14 cellular contexts compared by ENCODE assay signal in the genomic region with DNA sequence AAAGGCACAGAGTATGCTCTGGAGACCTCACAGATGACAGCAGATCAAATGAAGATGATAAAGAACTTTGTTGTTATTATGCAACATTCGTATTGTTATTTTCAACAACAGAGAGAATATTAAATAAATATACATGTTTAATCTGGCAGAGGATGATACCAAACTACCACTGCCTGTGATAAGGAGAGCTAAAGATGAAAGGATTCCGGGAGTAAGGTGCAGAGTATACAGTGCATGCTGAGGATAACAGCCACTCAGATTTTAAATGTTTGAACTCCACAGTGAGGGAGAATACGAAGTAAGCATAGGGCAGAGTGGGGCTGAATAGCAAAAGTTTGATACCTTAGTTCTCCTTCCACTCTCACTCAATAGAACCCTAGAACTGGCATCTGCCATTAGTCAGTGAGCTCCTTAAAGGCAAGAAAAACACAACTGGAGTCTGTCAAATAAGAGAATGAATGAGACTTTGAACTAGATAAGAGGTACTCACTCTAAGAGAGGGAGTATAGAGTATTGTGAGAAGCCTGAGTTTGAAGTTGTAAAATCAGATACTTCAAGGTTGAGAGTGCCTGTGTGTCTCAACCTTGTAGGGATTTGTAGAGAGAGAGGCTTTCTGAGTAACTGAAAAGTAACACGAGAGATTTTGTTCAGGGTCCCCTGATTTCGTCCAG.
DNase-seq lines count a peak whose midpoint lies in the region; ATAC-seq and TF ChIP-seq lines count a peak whose summit lies in the region.
"Had no signal": no experiment of that assay in that cellular context is flagged by ENCODE, and none has a peak within 500 bp of the region (broad histone marks: within the 10 kb centered on the region; RNA-seq: fewer than 3 reads in every experiment).

No MANE protein-coding gene starts in this region.

- no peak overlapping the region for H3K4me3 Mint-ChIP-seq in stimulated activated naive B cell treated with anti-CD40 and anti-IgM and Interleukin-4, amounts not matched to agents 10 μg/mL and 1 μg/mL and 100 μg/mL, for 72 hours
- H3K4me3 Mint-ChIP-seq: activated CD8-positive, alpha-beta T cell treated with anti-CD3 and anti-CD28 coated beads, Interleukin-2, amount 10 ng/mL, durations not matched to agents 7 days and 5 days; neural progenitor cell had no signal

- H3K27ac ChIP-seq in ascending aorta (peak overlapping the region; percentile 71 to 82), left lung (peak overlapping the region; percentile 41 to 68)
- H3K27ac ChIP-seq: neural progenitor cell had no signal

- peak overlapping the region; percentile 37 for H3K27ac Mint-ChIP-seq in stimulated activated naive B cell treated with anti-CD40 and anti-IgM and Interleukin-4, amounts not matched to agents 10 μg/mL and 1 μg/mL and 100 μg/mL, for 72 hours
- H3K27ac Mint-ChIP-seq: activated CD8-positive, alpha-beta T cell treated with anti-CD3 and anti-CD28 coated beads, Interleukin-2, amount 10 ng/mL, durations not matched to agents 7 days and 5 days; neural progenitor cell had no signal

- DNase-seq in ascending aorta (ENCODE audit: low spot score in 2 of 2), result no peak
- DNase-seq in left lung, result no peak
- DNase-seq in stimulated activated naive B cell treated with anti-CD40 and anti-IgM and Interleukin-4, amounts not matched to agents 10 μg/mL and 1 μg/mL and 100 μg/mL, for 72 hours, result no peak
- no peak for DNase-seq in GM19240 (ENCODE audit: insufficient read length, low spot score)
- no peak for DNase-seq in activated CD8-positive, alpha-beta memory T cell treated with anti-CD3 and anti-CD28 coated beads for 24 hours
- no peak for DNase-seq in stimulated activated naive CD4-positive, alpha-beta T cell treated with Interleukin-2 at 50 U/mL for 16 hours (lab: John Stamatoyannopoulos, UW)
- DNase-seq: activated CD8-positive, alpha-beta T cell treated with anti-CD3 and anti-CD28 coated beads, Interleukin-2, amount 10 ng/mL, durations not matched to agents 7 days and 5 days; NCI-H1105 treated with DMSO at 0.1 percent for 48 hours; NCI-H748 treated with DMSO at 0.1 percent for 48 hours; stimulated activated CD4-positive, alpha-beta T cell treated with anti-CD3 and anti-CD28 coated beads, Interleukin-4, amount 100 ng/mL, for 4 hours; SW 1271 had no signal

- H3K4me3 ChIP-seq in ascending aorta, result no peak overlapping the region
- no peak overlapping the region for H3K4me3 ChIP-seq in left lung
- H3K4me3 ChIP-seq: neural progenitor cell had no signal

- peaks cover 4 to 24% of the 10 kb centered on the region in 2 donors for H3K27me3 Mint-ChIP-seq in stimulated activated naive B cell treated with anti-CD40 and anti-IgM and Interleukin-4, amounts not matched to agents 10 μg/mL and 1 μg/mL and 100 μg/mL, for 72 hours

- H3K36me3 ChIP-seq in ascending aorta (no peaks in the 10 kb centered on the region), left lung (no peaks in the 10 kb centered on the region)
- H3K36me3 ChIP-seq: neural progenitor cell had no signal

- peaks cover 0 to 27% of the 10 kb centered on the region in 2 donors for H3K4me1 ChIP-seq in ascending aorta
- H3K4me1 ChIP-seq in left lung, result peaks cover 0 to 46% of the 10 kb centered on the region in 2 donors

- H3K36me3 Mint-ChIP-seq in stimulated activated naive B cell treated with anti-CD40 and anti-IgM and Interleukin-4, amounts not matched to agents 10 μg/mL and 1 μg/mL and 100 μg/mL, for 72 hours, result no peaks in the 10 kb centered on the region
- H3K36me3 Mint-ChIP-seq: neural progenitor cell had no signal

- ATAC-seq in GM21529 (IDR thresholded peaks at IDR 0.05; ENCODE audit: unreplicated experiment) (peak; percentile 4), left lung (peak; percentile 69), esophagus mucosa (no peak)
- peak in 1 of 2 donors; percentile 17 for ATAC-seq in stimulated activated naive B cell treated with anti-CD40 and anti-IgM and Interleukin-4, amounts not matched to agents 10 μg/mL and 1 μg/mL and 100 μg/mL, for 72 hours (replicated peaks)
- ATAC-seq: activated CD8-positive, alpha-beta T cell treated with anti-CD3 and anti-CD28 coated beads, Interleukin-2, amount 10 ng/mL, durations not matched to agents 7 days and 5 days had no signal

- no peak for TF ChIP-seq CTCF in ascending aorta (IDR thresholded peaks at IDR 0.05)
- TF ChIP-seq CTCF in left lung (IDR thresholded peaks at IDR 0.05), result no peak

- peaks cover 4 to 6% of the 10 kb centered on the region in 2 donors for H3K9me3 Mint-ChIP-seq in stimulated activated naive B cell treated with anti-CD40 and anti-IgM and Interleukin-4, amounts not matched to agents 10 μg/mL and 1 μg/mL and 100 μg/mL, for 72 hours
- H3K9me3 Mint-ChIP-seq: neural progenitor cell had no signal

- H3K9me3 ChIP-seq in ascending aorta, result no peaks in the 10 kb centered on the region
- no peaks in the 10 kb centered on the region for H3K9me3 ChIP-seq in left lung

- peaks cover 13 to 30% of the 10 kb centered on the region in 2 donors for H3K4me1 Mint-ChIP-seq in stimulated activated naive B cell treated with anti-CD40 and anti-IgM and Interleukin-4, amounts not matched to agents 10 μg/mL and 1 μg/mL and 100 μg/mL, for 72 hours

- intact Hi-C loops in ascending aorta (cut with DNase I) (loop anchor here (5.0 kb wide), 1 partner anchor 100 kb away; no protein-coding TSS in a partner anchor), left lung (cut with DNase I) (no loop called here)

- no peaks in the 10 kb centered on the region for H3K27me3 ChIP-seq in ascending aorta
- H3K27me3 ChIP-seq in left lung, result no peaks in the 10 kb centered on the region
- H3K27me3 ChIP-seq: neural progenitor cell had no signal
